Comparison of ENCODE assay signal across 10 cellular contexts in the genomic region with DNA sequence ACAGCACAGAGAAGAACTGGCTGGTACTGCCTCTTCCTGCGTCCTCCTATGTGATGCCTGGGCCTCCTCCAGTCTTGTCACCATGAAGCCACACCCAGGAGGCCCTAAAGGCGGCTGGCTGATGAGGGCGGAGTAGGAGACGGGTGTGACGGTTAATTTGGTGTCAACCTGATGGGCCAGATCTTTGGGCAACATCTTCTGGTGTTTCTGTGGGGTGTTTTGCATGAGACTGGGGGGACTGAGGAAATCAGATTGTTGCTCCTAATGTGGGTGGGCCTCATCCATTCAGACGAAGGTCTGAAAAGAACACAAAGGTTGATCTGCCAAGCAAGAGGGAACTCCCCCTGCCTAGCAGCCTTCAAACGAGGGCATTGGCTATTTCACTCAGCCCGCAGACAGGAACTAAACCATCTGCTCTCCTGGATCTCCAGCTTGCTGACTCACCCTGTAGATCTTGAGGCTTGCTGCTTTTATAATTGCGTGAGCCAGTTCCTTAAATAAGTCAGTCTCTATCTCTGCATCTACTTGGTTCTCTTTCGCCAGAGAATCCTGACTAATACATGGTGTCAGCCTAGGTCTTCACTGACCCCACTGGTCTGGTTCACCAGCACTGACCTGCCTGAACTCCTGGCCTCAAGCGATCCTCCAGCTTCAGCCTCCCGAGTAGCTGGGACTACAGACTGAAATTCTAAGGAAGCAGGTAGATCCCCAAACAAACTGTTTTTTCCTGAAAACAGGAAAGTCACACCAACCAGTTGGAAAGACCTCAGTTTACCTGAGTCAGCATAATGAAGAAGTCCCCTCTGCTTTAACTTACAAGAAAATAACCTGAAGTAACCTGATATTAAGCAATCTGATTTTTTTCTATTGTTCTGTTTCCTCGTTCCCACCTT. TPM values are rescaled to one million over a fixed set of nuclear protein-coding genes. Genes with fewer than 3 reads are reported as not detected.
A peak's percentile ranks its signal among the peaks of the same experiment; 100 is the strongest.
DNase-seq lines count a peak whose midpoint lies in the region; ATAC-seq, FAIRE-seq and TF ChIP-seq lines count a peak whose summit lies in the region.
"Had no signal": no experiment of that assay in that cellular context is flagged by ENCODE, and none has a peak within 500 bp of the region (broad histone marks: within the 10 kb centered on the region; RNA-seq: fewer than 3 reads in every experiment).

No MANE protein-coding gene starts in this region.

- 72% methylated on average over 13 of the region's 13 CpGs for whole genome bisulfite sequencing in A549 (ENCODE audit: missing lambda C conversion rate)

- H3K27ac ChIP-seq in A549, result peak overlapping the region in 1 of 2 experiments; percentile 7; a peak in 1 of 6 replicates

- H3K4me3 ChIP-seq in A549 (no peak overlapping the region), fibroblast of mammary gland (ENCODE audit: control insufficient read depth, low read depth, low read length) (no peak overlapping the region)

- no peak for TF ChIP-seq EP300 in A549 (IDR thresholded peaks at IDR 0.05)

- CTCF ChIA-PET in A549 (lab: Yijun Ruan, JAX), result interaction anchor here (1.0 to 1.4 kb wide), 2 partner anchors 11 to 299 kb away, joined by 3 read pairs; no protein-coding TSS in a partner anchor

- H3K9me3 ChIP-seq in A549, result no peaks in the 10 kb centered on the region

- H3K4me2 ChIP-seq in A549, result no peak overlapping the region

- POLR2A ChIA-PET in A549 (lab: Yijun Ruan, JAX), result no interaction called here

- TF ChIP-seq POLR2A in A549 (IDR thresholded peaks at IDR 0.05; ENCODE audit: low read length), result no peak

- no peak for FAIRE-seq in A549 (lab: Jason Lieb, UNC)

- TF ChIP-seq RAD21 in A549 (conservative IDR thresholded peaks at IDR 0.05 in 1 of 2, IDR thresholded peaks at IDR 0.05 in 1 of 2), result no peak

- TF ChIP-seq CTCF in A549 (IDR thresholded peaks at IDR 0.05) (no peak), fibroblast of mammary gland (conservative IDR thresholded peaks at IDR 0.05; ENCODE audit: control insufficient read depth, insufficient read depth, low read depth, low read length) (no peak)

- no peak for ATAC-seq in A549
- ATAC-seq in GM18867 (IDR thresholded peaks at IDR 0.05; ENCODE audit: unreplicated experiment), result peak; percentile 76
- no peak for ATAC-seq in GM19467 (IDR thresholded peaks at IDR 0.05; ENCODE audit: unreplicated experiment)

- H3K4me1 ChIP-seq in A549, result no peaks in the 10 kb centered on the region; the same call in 2 of the 3 replicates

- no peak for DNase-seq in A549 (ENCODE audit: low read depth in 1 of 2, low spot score in 1 of 2)
- peak; percentile 93 for DNase-seq in SIG-M5 treated with dmso at 0.1 percent for 504 hours (lab: John Stamatoyannopoulos, UW; ENCODE audit: unreplicated experiment)
- DNase-seq in fibroblast of mammary gland (ENCODE audit: low read depth), result peak; percentile 42
- no peak for DNase-seq in NCI-H2081 (lab: John Stamatoyannopoulos, UW)
- DNase-seq in NCI-H2029 treated with DMSO at 0.1 percent for 48 hours (lab: John Stamatoyannopoulos, UW), result no peak
- DNase-seq in LoVo (ENCODE audit: low spot score), result no peak
- DNase-seq: activated T-cell treated with anti-CD3 and anti-CD28 coated beads, Interleukin-2, amount 50 U/mL, for 4 hours; stimulated activated CD4-positive, alpha-beta T cell treated with anti-CD3 and anti-CD28 coated beads, Interleukin-2, amount 100 ng/mL, for 24 hours had no signal

TF ChIP-seq in A549, 52 proteins besides CTCF, POLR2A, EP300 and RAD21:
- TF ChIP-seq MAFK (IDR thresholded peaks at IDR 0.05; ENCODE audit: partially characterized antibody) (peak; percentile 96), EHMT2 (IDR thresholded peaks at IDR 0.05; ENCODE audit: low read depth) (no peak)

RNA-seq across cellular contexts. Expression of gene ZFP62, which starts 12.8 kb away (rescaled TPM):
- polyA plus RNA-seq in A549 (2011; rRNA removed) (19.2 and 23.4 TPM in 2 replicates), A549 (2017; fragmentation: RNase III; extraction: RNeasy Plus Mini Kit Qiagen cat#74134 plus additional on column Dnase treatment) (11.8 to 13.9 TPM (median 13.9 TPM) in 3 replicates)
- 2.6 and 3.5 TPM in 2 replicates for polyA plus RNA-seq in A549 (2012; cell fraction: cytosol; rRNA removed)
- 2.9 and 3.6 TPM in 2 replicates for polyA plus RNA-seq in A549 (2012; cell fraction: nucleus; rRNA removed)
- 9.0 and 10.8 TPM in 2 replicates for polyA minus RNA-seq in A549 (2011; rRNA and poly(A)+ RNA removed)

RNA-seq across cellular contexts. Expression of gene BTNL8, which starts 25.1 kb away (rescaled TPM):
- polyA plus RNA-seq in A549 (2011; rRNA removed) (not detected in 2 replicates), A549 (2017; fragmentation: RNase III; extraction: RNeasy Plus Mini Kit Qiagen cat#74134 plus additional on column Dnase treatment) (not detected in 3 replicates)
- polyA plus RNA-seq in A549 (2012; cell fraction: cytosol; rRNA removed), result not detected in 2 replicates
- not detected in 2 replicates for polyA plus RNA-seq in A549 (2012; cell fraction: nucleus; rRNA removed)
- polyA minus RNA-seq in A549 (2011; rRNA and poly(A)+ RNA removed), result not detected in 2 replicates

Comparison
In these comparisons a context has a peak if more than half of its experiments do, and no peak if none do; other contexts are left out.
1. DNase-seq: peak in SIG-M5 treated with dmso at 0.1 percent for 504 hours (single experiment) and fibroblast of mammary gland (single experiment); none in A549 (0 of 2), NCI-H2081 (0 of 2), NCI-H2029 treated with DMSO at 0.1 percent for 48 hours (single experiment) and LoVo (single experiment).